ENCODE assay signal across 8 cellular contexts in the genomic region with DNA sequence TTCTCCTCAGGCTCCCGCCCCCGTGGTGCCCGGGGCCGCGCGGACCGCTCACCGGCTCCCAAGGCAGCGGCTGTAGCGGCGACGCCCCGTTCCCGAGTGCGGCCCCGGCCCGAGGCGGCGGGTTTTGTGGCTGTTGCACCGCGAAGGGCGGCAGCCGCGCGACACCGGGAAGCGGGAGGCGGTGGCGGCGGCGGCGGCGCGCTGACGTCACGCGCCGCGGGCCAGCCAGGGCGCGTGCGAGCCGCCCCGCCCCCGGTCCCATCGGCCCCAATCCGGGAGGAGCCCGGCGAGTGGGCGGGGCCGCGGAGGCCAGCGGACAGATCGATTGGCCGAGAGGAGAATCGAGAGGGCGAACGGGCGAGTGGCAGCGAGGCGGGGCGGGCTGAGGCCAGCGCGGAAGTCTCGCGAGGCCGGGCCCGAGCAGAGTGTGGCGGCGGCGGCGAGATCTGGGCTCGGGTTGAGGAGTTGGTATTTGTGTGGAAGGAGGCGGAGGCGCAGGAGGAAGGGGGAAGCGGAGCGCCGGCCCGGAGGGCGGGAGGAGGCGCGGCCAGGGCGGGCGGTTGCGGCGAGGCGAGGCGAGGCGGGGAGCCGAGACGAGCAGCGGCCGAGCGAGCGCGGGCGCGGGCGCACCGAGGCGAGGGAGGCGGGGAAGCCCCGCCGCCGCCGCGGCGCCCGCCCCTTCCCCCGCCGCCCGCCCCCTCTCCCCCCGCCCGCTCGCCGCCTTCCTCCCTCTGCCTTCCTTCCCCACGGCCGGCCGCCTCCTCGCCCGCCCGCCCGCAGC. TPM values are rescaled to one million over a fixed set of nuclear protein-coding genes. Genes with fewer than 3 reads are reported as not detected.
A peak's percentile ranks its signal among the peaks of the same experiment; 100 is the strongest.
DNase-seq lines count a peak whose midpoint lies in the region; ATAC-seq and TF ChIP-seq lines count a peak whose summit lies in the region.

A gene (plus strand): TSS at position 726 of the 781 bp plus-strand sequence. CDS start 101 bp downstream, outside the sequence.

- no peaks in the 10 kb centered on the region for H3K9me3 ChIP-seq in adrenal gland (replicated peaks in 1 of 3)
- no peaks in the 10 kb centered on the region for H3K9me3 ChIP-seq in heart left ventricle
- H3K9me3 ChIP-seq in upper lobe of left lung = no peaks in the 10 kb centered on the region

- TF ChIP-seq EP300 in upper lobe of left lung (IDR thresholded peaks at IDR 0.05) = no peak

- peak within 1 kb of the TSS; percentile 48 to 100 (median 95) for H3K4me3 ChIP-seq in adrenal gland
- H3K4me3 ChIP-seq in heart left ventricle = peak within 1 kb of the TSS; percentile 84 to 100 (median 99)
- H3K4me3 ChIP-seq in upper lobe of left lung = peak within 1 kb of the TSS; percentile 80 to 100 (median 94)

- peak within 1 kb of the TSS; percentile 98 to 100 (median 99) for H3K27ac ChIP-seq in adrenal gland
- peak within 1 kb of the TSS; percentile 98 to 100 (median 99) for H3K27ac ChIP-seq in heart left ventricle
- H3K27ac ChIP-seq in upper lobe of left lung = peak within 1 kb of the TSS; percentile 98 to 100 (median 100)

- intact Hi-C loops in adrenal gland (cut with DNase I) = no loop called here
- intact Hi-C loops in heart left ventricle (cut with DNase I) = loop anchor here in 4 of 10 donors (1.0 to 10.0 kb wide), 5 partner anchors 24 to 139 kb away; a partner anchor contains a TSS
- intact Hi-C loops in posterior vena cava (cut with DNase I) = no loop called here

- DNase-seq in NCI-H146 treated with DMSO at 0.1 percent for 48 hours (lab: John Stamatoyannopoulos, UW; ENCODE audit: unreplicated experiment) (peak; percentile 83), T-helper 1 cell (peak; percentile 98 to 100 (median 99)), adrenal gland (peak; percentile 99 to 100 (median 99)), heart left ventricle (peak; percentile 99 to 100 (median 100)), posterior vena cava (ENCODE audit: low spot score) (peak; percentile 100), upper lobe of left lung (peak; percentile 99 to 100)

- peak; percentile 59 for TF ChIP-seq POLR2A in GM15510 (IDR thresholded peaks at IDR 0.05; ENCODE audit: borderline replicate concordance, extremely low read depth, insufficient read length)
- peak; percentile 71 to 97 for TF ChIP-seq POLR2A in adrenal gland (IDR thresholded peaks at IDR 0.05)
- TF ChIP-seq POLR2A in heart left ventricle (IDR thresholded peaks at IDR 0.05) = peak in 1 of 2 donors; percentile 82
- TF ChIP-seq POLR2A in upper lobe of left lung (IDR thresholded peaks at IDR 0.05) = peak in 3 of 4 donors; percentile 53 to 92 (median 85)

- 0% methylated on average over 16 to 103 of the region's 123 CpGs for WGBS in adrenal gland, 4 donors
- WGBS in heart left ventricle, 4 donors = 0 to 1% (median 1%) methylated on average over 64 to 108 of the region's 123 CpGs
- WGBS in upper lobe of left lung, 2 donors = 0 to 1% methylated on average over 7 to 27 of the region's 123 CpGs

- TF ChIP-seq CTCF in adrenal gland (IDR thresholded peaks at IDR 0.05) = peak in 1 of 6 experiments; percentile 15
- no peak for TF ChIP-seq CTCF in heart left ventricle (IDR thresholded peaks at IDR 0.05)
- peak in 2 of 6 experiments; percentile 15 to 28 for TF ChIP-seq CTCF in upper lobe of left lung (IDR thresholded peaks at IDR 0.05)

- no peaks in the 10 kb centered on the region for H3K36me3 ChIP-seq in adrenal gland (replicated peaks in 1 of 2)
- H3K36me3 ChIP-seq in heart left ventricle = peaks cover 0 to 3% (median 0%) of the 10 kb centered on the region in 9 donors
- no peaks in the 10 kb centered on the region for H3K36me3 ChIP-seq in upper lobe of left lung

- ATAC-seq in HG02884 (IDR thresholded peaks at IDR 0.05; ENCODE audit: unreplicated experiment) (peak; percentile 68), heart left ventricle (peak; percentile 84 to 96 (median 93)), upper lobe of left lung (ENCODE audit: low FRiP score in 2 of 2) (peak; percentile 92 to 98)

- no peaks in the 10 kb centered on the region for H3K27me3 ChIP-seq in adrenal gland
- H3K27me3 ChIP-seq in heart left ventricle = no peaks in the 10 kb centered on the region
- no peaks in the 10 kb centered on the region for H3K27me3 ChIP-seq in upper lobe of left lung

- H3K4me1 ChIP-seq in adrenal gland (replicated peaks in 1 of 2) = peaks cover 28 to 44% of the 10 kb centered on the region in 2 donors
- H3K4me1 ChIP-seq in heart left ventricle = peaks cover 14 to 61% (median 45%) of the 10 kb centered on the region in 12 donors
- H3K4me1 ChIP-seq in upper lobe of left lung = peaks cover 39 to 53% (median 44%) of the 10 kb centered on the region in 4 donors

RNA-seq across cellular contexts. Expression of the gene that starts here (rescaled TPM):
- total RNA-seq in adrenal gland (10 to 100 TPM; 44.3 to 79.7 (median 57.4) TPM), heart left ventricle (10 to 100 TPM; 32.2 to 59.7 (median 46.0) TPM), posterior vena cava (10 to 100 TPM; 41.4 to 46.2 TPM), upper lobe of left lung (10 to 100 TPM; 35.6 to 70.4 (median 52.4) TPM)
- polyA plus RNA-seq in adrenal gland (10 to 100 TPM; 20.1 to 57.3 (median 32.7) TPM), heart left ventricle (10 to 100 TPM; 18.4 to 24.1 TPM)

Comparison
In these comparisons a context has a peak if more than half of its experiments do, and no peak if none do; other contexts are left out.
1. Peak in every context shown above with its lines: DNase-seq, ATAC-seq, H3K4me3 ChIP-seq and H3K27ac ChIP-seq.